In genomic region chr15:28831897-28832587, GRCh38 we compare ENCODE assay signal across 9 cellular contexts. TPM values are rescaled to one million over a fixed set of nuclear protein-coding genes. Genes with fewer than 3 reads are reported as not detected.
A peak's percentile ranks its signal among the peaks of the same experiment; 100 is the strongest.
DNase-seq lines count a peak whose midpoint lies in the region; FAIRE-seq and TF ChIP-seq lines count a peak whose summit lies in the region.
"Not testable (repeated sequence)": the region's sequence is repeated elsewhere in the genome, so short reads cannot be mapped to it uniquely, and the experiment has no call there.
"Had no signal": no experiment of that assay in that cellular context is flagged by ENCODE, and none has a peak within 500 bp of the region (broad histone marks: within the 10 kb centered on the region; RNA-seq: fewer than 3 reads in every experiment).

No MANE protein-coding gene starts in this region.

- not testable (repeated sequence) for TF ChIP-seq CTCF in chondrocyte (IDR thresholded peaks at IDR 0.05)

- not testable (repeated sequence) for H3K27me3 Mint-ChIP-seq in chondrocyte (ENCODE audit: low read depth)

- not testable (repeated sequence) for H3K4me1 Mint-ChIP-seq in chondrocyte (ENCODE audit: low read depth)

- DNase-seq in CD1c-positive myeloid dendritic cell (ENCODE audit: extremely low spot score), result peak; percentile 79
- DNase-seq in M059J (ENCODE audit: low read depth), result peak; percentile 65
- peak; percentile 69 for DNase-seq in RCC 7860 (ENCODE audit: low spot score)
- peak; percentile 56 for DNase-seq in activated T-cell treated with anti-CD3 and anti-CD28 coated beads for 24 hours (ENCODE audit: low read depth)
- not testable (repeated sequence) for DNase-seq in chondrocyte (ENCODE audit: low spot score)
- DNase-seq in hepatic stellate cell (ENCODE audit: low spot score), result peak; percentile 72
- peak; percentile 96 for DNase-seq in occipital lobe (lab: John Stamatoyannopoulos, UW)
- peak; percentile 23 to 34 for DNase-seq in stimulated activated CD8-positive, alpha-beta memory T cell treated with anti-CD3 and anti-CD28 coated beads, Interleukin-2, amount 100 ng/mL, for 1 hour (ENCODE audit: low read depth in 2 of 2)

- H3K36me3 Mint-ChIP-seq in chondrocyte (ENCODE audit: low read depth), result not testable (repeated sequence)

- not testable (repeated sequence) for FAIRE-seq in RCC 7860 (lab: Jason Lieb, UNC)

- H3K4me3 Mint-ChIP-seq in chondrocyte (ENCODE audit: unreplicated experiment), result peak overlapping the region; percentile 78

- H3K9me3 Mint-ChIP-seq in chondrocyte (ENCODE audit: low read depth), result not testable (repeated sequence)

- not testable (repeated sequence) for H3K27ac Mint-ChIP-seq in chondrocyte (ENCODE audit: unreplicated experiment)

RNA-seq across cellular contexts. Expression of gene GOLGA6L7, which starts 16.4 kb away (rescaled TPM):
- total RNA-seq in M059J (2014; rRNA removed; shearing (Covaris generic)), result not detected in 2 replicates
- total RNA-seq in chondrocyte, result not detected in 3 replicates
- not detected for total RNA-seq in occipital lobe
- total RNA-seq: PC-3 had no signal

RNA-seq across cellular contexts. Expression of gene APBA2, which starts 53.7 kb away (rescaled TPM):
- 9.2 and 11.2 TPM in 2 replicates for total RNA-seq in M059J (2014; rRNA removed; shearing (Covaris generic))
- total RNA-seq in chondrocyte (26.4 to 30.4 TPM (median 28.7 TPM) in 3 replicates), occipital lobe (108 TPM)
